26 cellular contexts compared by ENCODE assay signal in the genomic region with DNA sequence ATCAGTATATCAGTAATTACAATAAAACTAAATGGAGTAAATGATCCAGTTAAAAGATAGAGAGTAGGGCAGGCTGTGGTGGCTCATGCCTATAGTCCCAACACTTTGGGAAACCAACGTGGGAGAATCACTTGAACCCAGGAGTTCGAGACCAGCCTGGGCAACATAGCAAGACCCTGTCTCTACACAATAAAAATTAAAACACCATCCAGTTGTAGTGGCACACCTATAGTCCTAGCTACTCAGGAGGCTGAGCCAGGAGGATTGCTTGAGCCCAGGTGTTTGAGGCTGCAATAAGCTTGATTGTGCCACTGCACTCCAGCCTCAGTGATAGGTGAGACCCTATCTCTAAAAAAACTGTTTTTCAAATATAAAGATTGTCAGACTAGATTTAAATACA. TPM values are rescaled to one million over a fixed set of nuclear protein-coding genes. Genes with fewer than 3 reads are reported as not detected.
"Had no signal": no experiment of that assay in that cellular context is flagged by ENCODE, and none has a peak within 500 bp of the region (broad histone marks: within the 10 kb centered on the region; RNA-seq: fewer than 3 reads in every experiment).

No MANE protein-coding gene starts in this region.

- H3K36me3 ChIP-seq: colonic mucosa, esophagus squamous epithelium, neutrophil, suprapubic skin, transverse colon, upper lobe of right lung, uterus had no signal

- H3K27ac Mint-ChIP-seq: dendritic cell treated with granulocyte-macrophage colony-stimulating factor and Interleukin-4, amounts not matched to agents 40 ng/mL and 50 ng/mL, for 4 days; endodermal cell; memory B cell; natural killer cell; progenitor cell of endocrine pancreas; stimulated activated naive CD8-positive, alpha-beta T cell treated with anti-CD3 and anti-CD28 coated beads, Interleukin-15, amount 100 ng/mL, for 72 hours had no signal

- H3K27me3 ChIP-seq: colonic mucosa, esophagus squamous epithelium, neutrophil, suprapubic skin, transverse colon, upper lobe of right lung, uterus had no signal

- H2AFZ ChIP-seq: parathyroid adenoma had no signal

- H3K4me1 ChIP-seq: colonic mucosa, parathyroid adenoma, uterus had no signal

- H3K4me3 ChIP-seq: colonic mucosa, esophagus squamous epithelium, lung, smooth muscle cell, suprapubic skin, transverse colon, upper lobe of right lung, uterus had no signal

- H3K9me3 ChIP-seq: colonic mucosa, esophagus squamous epithelium, neutrophil, transverse colon, upper lobe of right lung, uterus had no signal

- ATAC-seq: natural killer cell; sciatic nerve; stimulated activated naive CD8-positive, alpha-beta T cell treated with anti-CD3 and anti-CD28 coated beads, Interleukin-15, amount 100 ng/mL, for 72 hours; upper lobe of right lung had no signal

- H3K4me2 ChIP-seq: smooth muscle cell had no signal

- DNase-seq: colonic mucosa; effector CD8-positive, alpha-beta T cell; endodermal cell; esophagus squamous epithelium; foreskin melanocyte; glutamatergic neuron; natural killer cell; stimulated activated CD4-positive, alpha-beta T cell treated with anti-CD3 and anti-CD28 coated beads, Interleukin-12 subunit alpha, Interleukin-12 subunit beta, amount 100 ng/mL, for 4 hours; stimulated activated CD4-positive, alpha-beta T cell treated with anti-CD3 and anti-CD28 coated beads, Interleukin-1b, Interleukin-23, amount 100 ng/mL, for 48 hours; stimulated activated CD4-positive, alpha-beta T cell treated with anti-CD3 and anti-CD28 coated beads, Interleukin-4, amount 100 ng/mL, for 1 hour; stimulated activated CD8-positive, alpha-beta memory T cell treated with anti-CD3 and anti-CD28 coated beads, Interleukin-4, amount 100 ng/mL, for 48 hours; stimulated activated naive CD4-positive, alpha-beta T cell; stimulated activated naive CD8-positive, alpha-beta T cell treated with anti-CD3 and anti-CD28 coated beads, Interleukin-15, amount 100 ng/mL, for 72 hours; transverse colon; upper lobe of right lung; uterus had no signal

- H3K27me3 Mint-ChIP-seq: memory B cell, progenitor cell of endocrine pancreas had no signal

- H3K9ac ChIP-seq: parathyroid adenoma had no signal

- H3K79me2 ChIP-seq: parathyroid adenoma had no signal

- H3K27ac ChIP-seq: colonic mucosa, esophagus squamous epithelium, neutrophil, parathyroid adenoma, suprapubic skin, transverse colon, upper lobe of right lung, uterus had no signal

- H3K4me3 Mint-ChIP-seq: dendritic cell treated with granulocyte-macrophage colony-stimulating factor and Interleukin-4, amounts not matched to agents 40 ng/mL and 50 ng/mL, for 4 days; endodermal cell; memory B cell; natural killer cell; neural crest cell; stimulated activated naive CD8-positive, alpha-beta T cell treated with anti-CD3 and anti-CD28 coated beads, Interleukin-15, amount 100 ng/mL, for 72 hours had no signal

- H3K4me1 Mint-ChIP-seq: endodermal cell had no signal

RNA-seq across cellular contexts. Expression of a gene that starts 5.9 kb away (rescaled TPM):
- polyA plus RNA-seq: smooth muscle cell had no signal
